ENCODE assay signal across 8 cellular contexts in the genomic region with DNA sequence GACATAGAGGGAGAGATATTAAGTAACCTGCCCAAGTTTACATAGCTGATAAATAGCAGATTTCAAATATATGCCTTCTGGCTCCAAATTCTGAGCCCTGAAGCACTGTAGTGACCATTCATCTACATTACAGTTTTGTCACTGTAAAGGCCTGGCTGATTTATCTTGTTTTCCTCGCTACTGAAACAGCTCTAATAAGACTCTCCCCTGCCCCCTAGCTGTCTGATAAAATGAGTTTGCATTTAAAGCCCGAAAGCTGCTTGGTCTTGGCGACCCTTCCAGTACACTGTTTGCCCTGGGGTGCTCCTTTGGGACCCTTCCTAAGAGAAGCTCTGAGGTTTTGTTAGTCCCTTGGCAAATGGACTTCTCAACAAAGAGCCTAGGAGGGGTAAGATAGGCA. TPM values are rescaled to one million over a fixed set of nuclear protein-coding genes. Genes with fewer than 3 reads are reported as not detected.
DNase-seq lines count a peak whose midpoint lies in the region; ATAC-seq and TF ChIP-seq lines count a peak whose summit lies in the region.

No MANE protein-coding gene starts in this region.

- no peaks in the 10 kb centered on the region for H3K9me3 Mint-ChIP-seq in stimulated activated naive B cell treated with anti-CD40 and anti-IgM and Interleukin-4, amounts not matched to agents 10 μg/mL and 1 μg/mL and 100 μg/mL, for 72 hours

- no peak overlapping the region for H2AFZ ChIP-seq in hepatocyte

- H3K4me3 Mint-ChIP-seq in stimulated activated naive B cell treated with anti-CD40 and anti-IgM and Interleukin-4, amounts not matched to agents 10 μg/mL and 1 μg/mL and 100 μg/mL, for 72 hours = no peak overlapping the region

- H3K36me3 ChIP-seq in SJCRH30 = no peaks in the 10 kb centered on the region
- no peaks in the 10 kb centered on the region for H3K36me3 ChIP-seq in hepatocyte (replicated peaks; ENCODE audit: insufficient read depth, low read depth)

- peak; percentile 43 for ATAC-seq in GM18498 (IDR thresholded peaks at IDR 0.05; ENCODE audit: unreplicated experiment)
- ATAC-seq in HG03432 (IDR thresholded peaks at IDR 0.05; ENCODE audit: unreplicated experiment) = no peak
- ATAC-seq in stimulated activated naive B cell treated with anti-CD40 and anti-IgM and Interleukin-4, amounts not matched to agents 10 μg/mL and 1 μg/mL and 100 μg/mL, for 72 hours (replicated peaks) = no peak

- H3K4me1 ChIP-seq in SJCRH30 (no peaks in the 10 kb centered on the region), hepatocyte (ENCODE audit: insufficient read depth) (no peaks in the 10 kb centered on the region)

- peak; percentile 46 for TF ChIP-seq CTCF in hepatocyte (IDR thresholded peaks at IDR 0.05; ENCODE audit: poor library complexity)

- DNase-seq in ACHN = peak; percentile 34
- peak; percentile 9 to 53 for DNase-seq in SJCRH30
- peak; percentile 40 for DNase-seq in hepatocyte (ENCODE audit: low spot score)
- DNase-seq in substantia nigra (lab: John Stamatoyannopoulos, UW) = no peak
- no peak for DNase-seq in NK-92 treated with Interleukin-12 subunit alpha and Interleukin-12 subunit beta, amount 100 ng/mL, for 24 hours (lab: John Stamatoyannopoulos, UW)
- no peak for DNase-seq in stimulated activated naive B cell treated with anti-CD40 and anti-IgM and Interleukin-4, amounts not matched to agents 10 μg/mL and 1 μg/mL and 100 μg/mL, for 72 hours

- in situ Hi-C loops in ACHN (cut with HindIII; ENCODE audit: low pct_ligation_motif_present, low pct_unique_long_range_greater_than_20kb, low sequenced_read_pairs) = no loop called here

- 47% methylated on average over 3 of the region's 3 CpGs for WGBS in hepatocyte (ENCODE audit: low lambda C conversion rate, missing lambda C conversion rate)

- H3K9me2 ChIP-seq in hepatocyte (replicated peaks; ENCODE audit: insufficient read depth) = no peaks in the 10 kb centered on the region

- peaks cover 22 to 28% of the 10 kb centered on the region in 2 donors for H3K27me3 Mint-ChIP-seq in stimulated activated naive B cell treated with anti-CD40 and anti-IgM and Interleukin-4, amounts not matched to agents 10 μg/mL and 1 μg/mL and 100 μg/mL, for 72 hours

- H3K27ac ChIP-seq in SJCRH30 (no peak overlapping the region), hepatocyte (no peak overlapping the region), substantia nigra (ENCODE audit: low read depth, low read length, poor library complexity, severe bottlenecking) (no peak overlapping the region)

- H3K4me1 Mint-ChIP-seq in stimulated activated naive B cell treated with anti-CD40 and anti-IgM and Interleukin-4, amounts not matched to agents 10 μg/mL and 1 μg/mL and 100 μg/mL, for 72 hours = no peaks in the 10 kb centered on the region

- no peaks in the 10 kb centered on the region for H3K9me3 ChIP-seq in SJCRH30 (replicated peaks)
- no peaks in the 10 kb centered on the region for H3K9me3 ChIP-seq in hepatocyte (ENCODE audit: low read depth)

- H4K20me1 ChIP-seq in hepatocyte (ENCODE audit: insufficient read depth, poor library complexity, severe bottlenecking) = no peaks in the 10 kb centered on the region

- no peak overlapping the region for H3K27ac Mint-ChIP-seq in stimulated activated naive B cell treated with anti-CD40 and anti-IgM and Interleukin-4, amounts not matched to agents 10 μg/mL and 1 μg/mL and 100 μg/mL, for 72 hours

- H3K79me2 ChIP-seq in hepatocyte = no peaks in the 10 kb centered on the region

- H3K4me2 ChIP-seq in hepatocyte = no peak overlapping the region

- H3K27me3 ChIP-seq in SJCRH30 (no peaks in the 10 kb centered on the region), hepatocyte (no peaks in the 10 kb centered on the region)

- H3K4me3 ChIP-seq in SJCRH30 (no peak overlapping the region), hepatocyte (no peak overlapping the region)

- no peaks in the 10 kb centered on the region for H3K36me3 Mint-ChIP-seq in stimulated activated naive B cell treated with anti-CD40 and anti-IgM and Interleukin-4, amounts not matched to agents 10 μg/mL and 1 μg/mL and 100 μg/mL, for 72 hours

RNA-seq across cellular contexts. Expression of a gene that starts 59.7 kb away (rescaled TPM):
- 19.6 and 26.6 TPM in 2 replicates for total RNA-seq in SJCRH30 (2014; rRNA removed; shearing (Covaris generic))
- total RNA-seq in hepatocyte = 32.5 and 38.4 TPM in 2 replicates
- polyA plus RNA-seq in hepatocyte = 9.7 and 14.4 TPM in 2 replicates

Comparison
In these comparisons a context has a peak if more than half of its experiments do, and no peak if none do; other contexts are left out.
1. DNase-seq: peak in ACHN (single experiment), SJCRH30 (2 of 2) and hepatocyte (single experiment); none in substantia nigra (0 of 49), NK-92 treated with Interleukin-12 subunit alpha and Interleukin-12 subunit beta, amount 100 ng/mL, for 24 hours (single experiment) and stimulated activated naive B cell treated with anti-CD40 and anti-IgM and Interleukin-4, amounts not matched to agents 10 μg/mL and 1 μg/mL and 100 μg/mL, for 72 hours (single experiment).